12 cellular contexts compared by ENCODE assay signal in genomic region chr14:67987596-67987995, GRCh38.
DNase-seq lines count a peak whose midpoint lies in the region; ATAC-seq and TF ChIP-seq lines count a peak whose summit lies in the region.
"Had no signal": no experiment of that assay in that cellular context is flagged by ENCODE, and none has a peak within 500 bp of the region (broad histone marks: within the 10 kb centered on the region; RNA-seq: fewer than 3 reads in every experiment).

No MANE protein-coding gene starts in this region.

- H3K36me3 ChIP-seq in ACC112 (ENCODE audit: insufficient read depth, low read length), result no peaks in the 10 kb centered on the region
- H3K36me3 ChIP-seq in muscle layer of colon (ENCODE audit: insufficient read depth, low read length), result no peaks in the 10 kb centered on the region
- H3K36me3 ChIP-seq: BLaER1 had no signal

- H3K27me3 ChIP-seq in ACC112 (ENCODE audit: insufficient read depth, low read length) (no peaks in the 10 kb centered on the region), muscle layer of colon (ENCODE audit: control insufficient read depth in 1 of 2, insufficient read depth in 2 of 2, low read length in 2 of 2) (no peaks in the 10 kb centered on the region)
- H3K27me3 ChIP-seq: BLaER1 had no signal

- H3K4me3 ChIP-seq in ACC112 (ENCODE audit: low read depth, low read length) (no peak overlapping the region; the same call in 1 of the 2 replicates), choroid plexus epithelial cell (ENCODE audit: low read depth, low read length) (peak overlapping the region; percentile 13), muscle layer of colon (ENCODE audit: low read depth in 1 of 2, low read length in 2 of 2) (no peak overlapping the region)
- H3K4me3 ChIP-seq: BLaER1 had no signal

- H3K4me1 ChIP-seq in ACC112 (ENCODE audit: control insufficient read depth, insufficient read depth, low read length, unreplicated experiment), result no peaks in the 10 kb centered on the region
- H3K4me1 ChIP-seq in muscle layer of colon (ENCODE audit: insufficient read depth, low read length), result peaks cover 26% of the 10 kb centered on the region
- H3K4me1 ChIP-seq: BLaER1 had no signal

- H3K27ac ChIP-seq in ACC112 (ENCODE audit: low read depth, low read length), result peak overlapping the region; percentile 23
- H3K27ac ChIP-seq in muscle layer of colon (ENCODE audit: low read depth, low read length), result peak overlapping the region; percentile 10
- H3K27ac ChIP-seq: BLaER1 had no signal

- TF ChIP-seq CTCF in choroid plexus epithelial cell (conservative IDR thresholded peaks at IDR 0.05; ENCODE audit: low read depth, low read length), result no peak
- TF ChIP-seq CTCF in GM20000 (IDR thresholded peaks at IDR 0.05; ENCODE audit: extremely low read depth, missing control alignments), result no peak

- ATAC-seq in GM19397 (IDR thresholded peaks at IDR 0.05; ENCODE audit: unreplicated experiment), result no peak
- no peak for ATAC-seq in GM18505 (IDR thresholded peaks at IDR 0.05; ENCODE audit: unreplicated experiment)
- ATAC-seq: effector memory CD8-positive, alpha-beta T cell; T-cell had no signal

- TF ChIP-seq POLR2A in GM18505 (IDR thresholded peaks at IDR 0.05; ENCODE audit: borderline replicate concordance, extremely low read depth, insufficient read depth, insufficient read length), result no peak

- DNase-seq in LHCN-M2 (ENCODE audit: low read depth) (peak; percentile 90), choroid plexus epithelial cell (ENCODE audit: low read depth) (peak; percentile 98), GM20000 (ENCODE audit: low spot score) (no peak), NCI-H1694 (lab: John Stamatoyannopoulos, UW) (no peak)
- DNase-seq: effector memory CD8-positive, alpha-beta T cell; NCI-H2107; T-cell had no signal

- no peak overlapping the region for H3K9ac ChIP-seq in muscle layer of colon (ENCODE audit: low read length)
- H3K9ac ChIP-seq: BLaER1 had no signal

- peak overlapping the region; percentile 5 for H2AFZ ChIP-seq in ACC112 (ENCODE audit: low read length, unreplicated experiment)

- no peaks in the 10 kb centered on the region for H3K79me2 ChIP-seq in ACC112 (ENCODE audit: control insufficient read depth, insufficient read depth, low read length, unreplicated experiment)

- no peaks in the 10 kb centered on the region for H3K9me3 ChIP-seq in muscle layer of colon (ENCODE audit: low read length)
- H3K9me3 ChIP-seq: BLaER1 had no signal

Comparison
In these comparisons a context has a peak if more than half of its experiments do, and no peak if none do; other contexts are left out.
1. DNase-seq: peak in LHCN-M2 (single experiment) and choroid plexus epithelial cell (single experiment); none in GM20000 (single experiment) and NCI-H1694 (single experiment).